In the genomic region with DNA sequence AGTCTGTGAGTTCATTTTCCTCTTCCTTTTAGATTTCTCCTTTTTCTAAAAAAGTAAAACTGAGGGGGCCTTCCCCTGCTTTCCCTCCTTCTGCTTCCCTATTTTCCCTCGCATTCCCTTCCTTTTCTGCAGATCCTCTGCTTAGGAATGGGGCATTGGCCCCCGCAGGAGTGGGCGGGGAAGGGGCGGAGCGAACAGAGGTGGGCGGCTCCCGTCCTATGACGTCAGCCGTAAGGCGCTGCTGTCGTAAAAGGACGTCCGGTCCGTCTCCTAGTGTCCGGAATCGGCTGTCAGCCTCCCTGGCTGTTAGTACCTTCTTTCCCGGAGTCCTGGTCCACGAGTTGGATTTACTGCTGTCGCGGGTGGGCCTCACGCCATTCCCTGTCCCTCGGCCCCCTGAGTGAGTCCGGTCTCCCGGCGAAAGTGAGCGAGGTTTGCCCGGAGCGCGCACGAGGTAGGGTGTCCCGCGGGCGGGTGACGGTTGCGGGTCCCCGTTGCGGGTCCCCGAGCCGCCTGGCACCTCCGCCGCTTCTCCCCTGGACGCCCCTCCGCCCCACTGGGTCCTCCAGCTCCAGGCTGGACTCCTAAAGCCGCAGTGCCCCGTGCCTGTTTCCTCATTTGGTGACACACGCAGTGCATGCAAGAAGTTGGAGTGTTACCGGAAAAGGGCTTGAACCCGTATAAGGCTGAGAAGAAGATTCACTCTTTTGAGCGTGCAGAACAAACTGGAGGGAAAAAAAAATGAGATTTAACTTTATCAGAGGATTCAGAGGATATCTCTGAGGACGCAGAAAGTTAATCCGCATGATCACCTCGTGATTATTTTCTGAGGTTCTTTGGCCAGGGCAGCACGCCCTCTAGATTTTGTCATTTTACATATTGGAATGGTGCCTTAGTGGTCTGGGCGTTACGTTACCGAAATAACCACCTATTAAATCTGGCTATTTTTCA, we compare ENCODE assay signal across 8 cellular contexts. TPM values are rescaled to one million over a fixed set of nuclear protein-coding genes. Genes with fewer than 3 reads are reported as not detected.
A peak's percentile ranks its signal among the peaks of the same experiment; 100 is the strongest.
DNase-seq lines count a peak whose midpoint lies in the region; ATAC-seq and TF ChIP-seq lines count a peak whose summit lies in the region.

ZNF330 (plus strand) TSS at position 241 of the 951 bp plus-strand sequence. CDS start 1,477 bp downstream, outside the sequence.

- peak within 1 kb of the TSS; percentile 98 for H3K9ac ChIP-seq in liver (ENCODE audit: low read depth in 1 of 2, low read length in 2 of 2)

- peaks cover 29% of the 10 kb centered on the region for H3K4me1 Mint-ChIP-seq in CD14-positive monocyte
- H3K4me1 Mint-ChIP-seq in activated CD4-positive, alpha-beta memory T cell treated with anti-CD3 and anti-CD28 coated beads for 36 hours (ENCODE audit: low read depth): peaks cover 33% of the 10 kb centered on the region

- H3K36me3 Mint-ChIP-seq in CD14-positive monocyte: peaks cover 28 to 33% of the 10 kb centered on the region in 2 donors
- H3K36me3 Mint-ChIP-seq in activated CD4-positive, alpha-beta memory T cell treated with anti-CD3 and anti-CD28 coated beads for 36 hours: peaks cover 19% of the 10 kb centered on the region

- peak; percentile 35 to 43 for TF ChIP-seq RAD21 in liver (IDR thresholded peaks at IDR 0.05)

- H3K27ac ChIP-seq in dorsolateral prefrontal cortex: peak within 1 kb of the TSS; percentile 36 to 98 (median 89)
- peak within 1 kb of the TSS; percentile 99 for H3K27ac ChIP-seq in liver (ENCODE audit: low read depth in 1 of 2, low read length in 2 of 2)

- DNase-seq in CD14-positive monocyte (ENCODE audit: low spot score): peak; percentile 88
- DNase-seq in GM19238 (ENCODE audit: insufficient read length, low spot score): peak; percentile 69
- peak; percentile 80 for DNase-seq in NCI-H748 (lab: John Stamatoyannopoulos, UW; ENCODE audit: unreplicated experiment)
- DNase-seq in activated CD4-positive, alpha-beta memory T cell treated with anti-CD3 and anti-CD28 coated beads for 36 hours: peak; percentile 91
- peak; percentile 90 to 97 (median 94) for DNase-seq in dorsolateral prefrontal cortex
- peak; percentile 90 for DNase-seq in stimulated activated CD4-positive, alpha-beta T cell treated with anti-CD3 and anti-CD28 coated beads, Interleukin-4, amount 100 ng/mL, for 24 hours

- POLR2A ChIA-PET in activated CD4-positive, alpha-beta memory T cell treated with anti-CD3 and anti-CD28 coated beads for 36 hours (lab: Charles Lee): no interaction called here

- no peaks in the 10 kb centered on the region for H3K27me3 ChIP-seq in dorsolateral prefrontal cortex
- no peaks in the 10 kb centered on the region for H3K27me3 ChIP-seq in liver (ENCODE audit: control insufficient read depth in 4 of 4, insufficient read depth in 4 of 4, low read length in 3 of 4)

- peak within 1 kb of the TSS; percentile 91 to 98 (median 96) for H3K27ac Mint-ChIP-seq in CD14-positive monocyte
- H3K27ac Mint-ChIP-seq in activated CD4-positive, alpha-beta memory T cell treated with anti-CD3 and anti-CD28 coated beads for 36 hours: peak within 1 kb of the TSS; percentile 90

- ATAC-seq in HG03442 (IDR thresholded peaks at IDR 0.05; ENCODE audit: unreplicated experiment): peak; percentile 84

- peak within 1 kb of the TSS; percentile 85 to 91 for H3K4me3 Mint-ChIP-seq in CD14-positive monocyte
- H3K4me3 Mint-ChIP-seq in activated CD4-positive, alpha-beta memory T cell treated with anti-CD3 and anti-CD28 coated beads for 36 hours: peak within 1 kb of the TSS; percentile 91

- peak within 1 kb of the TSS; percentile 49 to 99 (median 93) for H3K4me3 ChIP-seq in dorsolateral prefrontal cortex
- H3K4me3 ChIP-seq in liver (ENCODE audit: low read depth in 1 of 3, low read length in 3 of 3): peak within 1 kb of the TSS; percentile 62 to 97 (median 84)

- TF ChIP-seq CTCF in CD14-positive monocyte (IDR thresholded peaks at IDR 0.05): no peak
- peak in 43 of 56 donors; percentile 9 to 47 (median 30) for TF ChIP-seq CTCF in dorsolateral prefrontal cortex (IDR thresholded peaks at IDR 0.05 in 54 of 56, conservative IDR thresholded peaks at IDR 0.05 in 2 of 56; ENCODE audit: low read depth in 1 of 56, partially characterized antibody in 56 of 56)
- peak; percentile 16 for TF ChIP-seq CTCF in liver (IDR thresholded peaks at IDR 0.05; ENCODE audit: low read depth, low read length, missing input control)

- no peaks in the 10 kb centered on the region for H3K9me3 ChIP-seq in liver (ENCODE audit: control insufficient read depth in 4 of 4, low read length in 3 of 4)

- under 1% methylated on average over 56 of the region's 56 CpGs for WGBS in liver

- H3K4me1 ChIP-seq in liver (ENCODE audit: control insufficient read depth in 4 of 4, insufficient read depth in 4 of 4, low read length in 3 of 4): peaks cover 0 to 20% (median 13%) of the 10 kb centered on the region in 4 donors

- CTCF ChIA-PET in activated CD4-positive, alpha-beta memory T cell treated with anti-CD3 and anti-CD28 coated beads for 36 hours (lab: Charles Lee): no interaction called here

- intact Hi-C loops in CD14-positive monocyte (cut with micrococcal nuclease): loop anchor here (5.0 to 10.0 kb wide), 3 partner anchors 416 to 1964 kb away; partner anchors contain the start of genes USP38 (in 2 of the 2) and IL15 (in 1 of the 2)
- intact Hi-C loops in activated CD4-positive, alpha-beta memory T cell treated with anti-CD3 and anti-CD28 coated beads for 36 hours (cut with micrococcal nuclease): loop anchor here (2.0 to 5.0 kb wide), 5 partner anchors 89 to 1968 kb away; partner anchors contain the start of genes ELMOD2, IL15, RNF150 and SCOC
- intact Hi-C loops in dorsolateral prefrontal cortex (cut with DNase I): no loop called here

- peaks cover 0 to 20% (median 8%) of the 10 kb centered on the region in 4 donors for H3K36me3 ChIP-seq in liver (ENCODE audit: control insufficient read depth in 4 of 4, insufficient read depth in 3 of 4, low read depth in 1 of 4, low read length in 3 of 4)

- peaks cover 0 to 2% (median 0%) of the 10 kb centered on the region in 7 donors for H3K9me3 Mint-ChIP-seq in CD14-positive monocyte
- no peaks in the 10 kb centered on the region for H3K9me3 Mint-ChIP-seq in activated CD4-positive, alpha-beta memory T cell treated with anti-CD3 and anti-CD28 coated beads for 36 hours

- peaks cover 0 to 3% (median 0%) of the 10 kb centered on the region in 3 donors for H3K27me3 Mint-ChIP-seq in CD14-positive monocyte (ENCODE audit: low read depth in 3 of 3)
- peaks cover 3% of the 10 kb centered on the region for H3K27me3 Mint-ChIP-seq in activated CD4-positive, alpha-beta memory T cell treated with anti-CD3 and anti-CD28 coated beads for 36 hours

TF ChIP-seq in liver, 16 proteins besides CTCF, POLR2A, EP300 and RAD21 (continues in another document):
- TF ChIP-seq TAF1 (conservative IDR thresholded peaks at IDR 0.05) (peak; percentile 71), HNF4A (conservative IDR thresholded peaks at IDR 0.05) (peak in 1 of 2 donors; percentile 26), ATF3 (IDR thresholded peaks at IDR 0.05) (no peak), JUND (IDR thresholded peaks at IDR 0.05) (peak; percentile 35 to 58), EGR1 (IDR thresholded peaks at IDR 0.05; ENCODE audit: low read depth in 2 of 2) (peak; percentile 71 to 84), NR2F2 (IDR thresholded peaks at IDR 0.05) (no peak), GABPA (IDR thresholded peaks at IDR 0.05 in 1 of 2, conservative IDR thresholded peaks at IDR 0.05 in 1 of 2) (peak; percentile 13 to 67), RXRA (IDR thresholded peaks at IDR 0.05) (peak; percentile 39 to 54), SP1 (IDR thresholded peaks at IDR 0.05) (peak; percentile 48), YY1 (IDR thresholded peaks at IDR 0.05) (peak; percentile 77)
- TF ChIP-seq, protein P1, sequence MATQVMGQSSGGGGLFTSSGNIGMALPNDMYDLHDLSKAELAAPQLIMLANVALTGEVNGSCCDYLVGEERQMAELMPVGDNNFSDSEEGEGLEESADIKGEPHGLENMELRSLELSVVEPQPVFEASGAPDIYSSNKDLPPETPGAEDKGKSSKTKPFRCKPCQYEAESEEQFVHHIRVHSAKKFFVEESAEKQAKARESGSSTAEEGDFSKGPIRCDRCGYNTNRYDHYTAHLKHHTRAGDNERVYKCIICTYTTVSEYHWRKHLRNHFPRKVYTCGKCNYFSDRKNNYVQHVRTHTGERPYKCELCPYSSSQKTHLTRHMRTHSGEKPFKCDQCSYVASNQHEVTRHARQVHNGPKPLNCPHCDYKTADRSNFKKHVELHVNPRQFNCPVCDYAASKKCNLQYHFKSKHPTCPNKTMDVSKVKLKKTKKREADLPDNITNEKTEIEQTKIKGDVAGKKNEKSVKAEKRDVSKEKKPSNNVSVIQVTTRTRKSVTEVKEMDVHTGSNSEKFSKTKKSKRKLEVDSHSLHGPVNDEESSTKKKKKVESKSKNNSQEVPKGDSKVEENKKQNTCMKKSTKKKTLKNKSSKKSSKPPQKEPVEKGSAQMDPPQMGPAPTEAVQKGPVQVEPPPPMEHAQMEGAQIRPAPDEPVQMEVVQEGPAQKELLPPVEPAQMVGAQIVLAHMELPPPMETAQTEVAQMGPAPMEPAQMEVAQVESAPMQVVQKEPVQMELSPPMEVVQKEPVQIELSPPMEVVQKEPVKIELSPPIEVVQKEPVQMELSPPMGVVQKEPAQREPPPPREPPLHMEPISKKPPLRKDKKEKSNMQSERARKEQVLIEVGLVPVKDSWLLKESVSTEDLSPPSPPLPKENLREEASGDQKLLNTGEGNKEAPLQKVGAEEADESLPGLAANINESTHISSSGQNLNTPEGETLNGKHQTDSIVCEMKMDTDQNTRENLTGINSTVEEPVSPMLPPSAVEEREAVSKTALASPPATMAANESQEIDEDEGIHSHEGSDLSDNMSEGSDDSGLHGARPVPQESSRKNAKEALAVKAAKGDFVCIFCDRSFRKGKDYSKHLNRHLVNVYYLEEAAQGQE (IDR thresholded peaks at IDR 0.05): peak; percentile 29

RNA-seq across cellular contexts. Expression of gene ZNF330, which starts in this region (rescaled TPM):
- polyA plus RNA-seq in CD14-positive monocyte (10 to 100 TPM; 21.6 to 27.7 TPM), liver (10 to 100 TPM; 18.7 to 23.2 TPM)
- total RNA-seq in activated CD4-positive, alpha-beta memory T cell treated with anti-CD3 and anti-CD28 coated beads for 36 hours: 10 to 100 TPM; 60.3 to 62.6 TPM
- total RNA-seq in dorsolateral prefrontal cortex (10 to 100 TPM; 17.2 to 37.9 (median 24.8) TPM), liver (10 to 100 TPM; 11.7 to 19.2 TPM)

Comparison
In these comparisons a context has a peak if more than half of its experiments do, and no peak if none do; other contexts are left out.
1. Peak in every context shown above with its lines: DNase-seq, ATAC-seq, H3K4me3 ChIP-seq and H3K27ac ChIP-seq.
2. intact Hi-C loops: an anchor here in CD14-positive monocyte (5.0 to 10.0 kb wide) and activated CD4-positive, alpha-beta memory T cell treated with anti-CD3 and anti-CD28 coated beads for 36 hours (2.0 to 5.0 kb wide); none called in dorsolateral prefrontal cortex.